Comparison of ENCODE assay signal across 20 cellular contexts in genomic region chr14:77338332-77338731, GRCh38.
"Had no signal": no experiment of that assay in that cellular context is flagged by ENCODE, and none has a peak within 500 bp of the region (broad histone marks: within the 10 kb centered on the region; RNA-seq: fewer than 3 reads in every experiment).

No MANE protein-coding gene starts in this region.

- H3K27me3 Mint-ChIP-seq: activated CD4-positive, alpha-beta memory T cell treated with anti-CD3 and anti-CD28 coated beads, Interleukin-2, amount 10 ng/mL, durations not matched to agents 7 days and 5 days; activated CD4-positive, alpha-beta T cell treated with anti-CD3 and anti-CD28 coated beads, Interleukin-2, amount 10 ng/mL, durations not matched to agents 24 days and 14 days; activated naive CD4-positive, alpha-beta T cell treated with anti-CD3 and anti-CD28 coated beads, Interleukin-2, amount 10 ng/mL, durations not matched to agents 7 days and 5 days; naive B cell; stimulated activated naive B cell treated with anti-CD40 and anti-IgM and Interleukin-4, amounts not matched to agents 10 μg/mL and 1 μg/mL and 100 μg/mL, for 72 hours had no signal

- H3K4me1 Mint-ChIP-seq: neural progenitor cell had no signal

- H3K4me3 Mint-ChIP-seq: activated CD4-positive, alpha-beta memory T cell treated with anti-CD3 and anti-CD28 coated beads, Interleukin-2, amount 10 ng/mL, durations not matched to agents 7 days and 5 days; activated CD4-positive, alpha-beta T cell treated with anti-CD3 and anti-CD28 coated beads, Interleukin-2, amount 10 ng/mL, durations not matched to agents 24 days and 14 days; activated naive CD4-positive, alpha-beta T cell treated with anti-CD3 and anti-CD28 coated beads, Interleukin-2, amount 10 ng/mL, durations not matched to agents 7 days and 5 days; activated T-cell treated with anti-CD3 and anti-CD28 coated beads, Interleukin-2, amount 50 U/mL, for 72 hours; naive B cell; neural progenitor cell; stimulated activated naive B cell treated with anti-CD40 and anti-IgM and Interleukin-4, amounts not matched to agents 10 μg/mL and 1 μg/mL and 100 μg/mL, for 72 hours had no signal

- H3K9me3 Mint-ChIP-seq: activated CD4-positive, alpha-beta memory T cell treated with anti-CD3 and anti-CD28 coated beads, Interleukin-2, amount 10 ng/mL, durations not matched to agents 7 days and 5 days; activated CD4-positive, alpha-beta T cell treated with anti-CD3 and anti-CD28 coated beads, Interleukin-2, amount 10 ng/mL, durations not matched to agents 24 days and 14 days; activated naive CD4-positive, alpha-beta T cell treated with anti-CD3 and anti-CD28 coated beads, Interleukin-2, amount 10 ng/mL, durations not matched to agents 7 days and 5 days; activated T-cell treated with anti-CD3 and anti-CD28 coated beads, Interleukin-2, amount 50 U/mL, for 72 hours; naive B cell; neural progenitor cell; stimulated activated naive B cell treated with anti-CD40 and anti-IgM and Interleukin-4, amounts not matched to agents 10 μg/mL and 1 μg/mL and 100 μg/mL, for 72 hours had no signal

- H3K27ac Mint-ChIP-seq: activated CD4-positive, alpha-beta memory T cell treated with anti-CD3 and anti-CD28 coated beads, Interleukin-2, amount 10 ng/mL, durations not matched to agents 7 days and 5 days; activated CD4-positive, alpha-beta T cell treated with anti-CD3 and anti-CD28 coated beads, Interleukin-2, amount 10 ng/mL, durations not matched to agents 24 days and 14 days; activated naive CD4-positive, alpha-beta T cell treated with anti-CD3 and anti-CD28 coated beads, Interleukin-2, amount 10 ng/mL, durations not matched to agents 7 days and 5 days; neural progenitor cell; stimulated activated naive B cell treated with anti-CD40 and anti-IgM and Interleukin-4, amounts not matched to agents 10 μg/mL and 1 μg/mL and 100 μg/mL, for 72 hours had no signal

- ATAC-seq: activated CD4-positive, CD25-positive, alpha-beta regulatory T cell treated with anti-CD3 and anti-CD28 coated beads, Interleukin-2, amount 50 U/mL, for 24 hours; activated T-cell treated with anti-CD3 and anti-CD28 coated beads, Interleukin-2, amount 50 U/mL, for 72 hours; left cardiac atrium; stimulated activated naive B cell treated with anti-CD40 and anti-IgM and Interleukin-4, amounts not matched to agents 10 μg/mL and 1 μg/mL and 100 μg/mL, for 72 hours had no signal

- DNase-seq: activated CD4-positive, alpha-beta memory T cell treated with anti-CD3 and anti-CD28 coated beads, Interleukin-2, amount 10 ng/mL, durations not matched to agents 7 days and 5 days; activated CD4-positive, alpha-beta T cell treated with anti-CD3 and anti-CD28 coated beads, Interleukin-2, amount 10 ng/mL, durations not matched to agents 24 days and 14 days; activated effector memory CD4-positive, alpha-beta T cell treated with anti-CD3 and anti-CD28 coated beads, Interleukin-2, amount 50 U/mL, for 16 hours; activated naive CD4-positive, alpha-beta T cell treated with anti-CD3 and anti-CD28 coated beads, Interleukin-2, amount 10 ng/mL, durations not matched to agents 7 days and 5 days; activated T-cell treated with anti-CD3 and anti-CD28 coated beads, Interleukin-2, amount 50 U/mL, for 72 hours; amygdala; cortex of kidney; erythroblast; foreskin fibroblast; left cardiac atrium; naive B cell; retina; sigmoid colon; stimulated activated CD4-positive, alpha-beta T cell treated with anti-CD3 and anti-CD28 coated beads, Interleukin-15, amount 100 ng/mL, for 24 hours; stimulated activated CD8-positive, alpha-beta memory T cell treated with anti-CD3 and anti-CD28 coated beads, Interleukin-4, amount 100 ng/mL, for 48 hours; stimulated activated naive B cell treated with anti-CD40 and anti-IgM and Interleukin-4, amounts not matched to agents 10 μg/mL and 1 μg/mL and 100 μg/mL, for 72 hours; SW 1271; upper lobe of left lung had no signal
